11 cellular contexts compared by ENCODE assay signal in the genomic region with DNA sequence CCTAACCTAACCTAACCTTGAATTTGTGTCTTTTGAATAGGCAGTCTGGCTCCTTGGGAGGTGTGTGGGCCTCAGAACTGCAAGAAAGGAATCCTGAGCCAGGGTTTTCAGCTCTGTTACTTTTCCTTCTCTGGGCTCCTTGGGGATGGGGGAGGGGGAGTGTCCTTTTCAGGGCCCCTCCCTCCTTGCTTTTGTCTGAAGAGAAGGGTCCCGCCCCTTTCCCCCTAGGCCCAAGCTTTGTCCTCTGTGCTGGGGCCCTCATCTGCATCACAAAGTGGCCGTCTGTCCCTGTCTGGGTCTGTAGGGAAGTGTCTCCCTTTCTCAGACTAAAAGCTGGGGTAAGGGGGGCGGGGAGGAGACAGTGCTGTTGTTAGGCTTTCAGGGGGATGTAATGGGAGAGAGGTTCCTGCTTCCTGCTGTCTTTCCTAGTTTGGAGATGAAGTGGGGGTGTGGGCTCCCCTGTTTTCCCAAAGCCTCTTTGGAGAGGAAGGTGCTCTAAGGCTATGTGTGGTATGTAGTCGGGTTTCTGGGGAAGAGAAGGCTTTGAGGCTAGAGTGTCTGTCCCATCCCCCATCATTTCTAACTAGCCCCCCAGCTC. TPM values are rescaled to one million over a fixed set of nuclear protein-coding genes. Genes with fewer than 3 reads are reported as not detected.
DNase-seq lines count a peak whose midpoint lies in the region; ATAC-seq and TF ChIP-seq lines count a peak whose summit lies in the region.
"Had no signal": no experiment of that assay in that cellular context is flagged by ENCODE, and none has a peak within 500 bp of the region (broad histone marks: within the 10 kb centered on the region; RNA-seq: fewer than 3 reads in every experiment).

No MANE protein-coding gene starts in this region.

- peak overlapping the region; percentile 12 to 30 for H3K27ac Mint-ChIP-seq in T-cell
- no peak overlapping the region for H3K27ac Mint-ChIP-seq in activated T-helper 2 cell treated with anti-CD3 and anti-CD28 coated beads, Interferon-gamma antibody, Interleukin-2, Interleukin-4, amounts not matched to agents 10 μg/mL and 5 μg/mL and 100 μg/mL, durations not matched to agents 14 hours and 24 hours and 36 hours

- 54% methylated on average over 4 of the region's 4 CpGs for WGBS in right cardiac atrium
- 58 to 100% methylated on average over 1 to 4 of the region's 4 CpGs for WGBS in transverse colon (ENCODE audit: low coverage in 1 of 2), 2 donors

- peak overlapping the region; percentile 61 for H3K27ac ChIP-seq in right cardiac atrium (ENCODE audit: low read length)
- peak overlapping the region in 3 of 4 donors; percentile 17 to 51 (median 24) for H3K27ac ChIP-seq in transverse colon

- ATAC-seq in right cardiac atrium (no peak), left ventricle myocardium superior (no peak), T-cell (replicated peaks in 1 of 4) (no peak), HG02571 (IDR thresholded peaks at IDR 0.05; ENCODE audit: unreplicated experiment) (no peak)
- ATAC-seq: sciatic nerve had no signal

- no peak for TF ChIP-seq CTCF in transverse colon (IDR thresholded peaks at IDR 0.05)

- TF ChIP-seq EP300 in transverse colon (IDR thresholded peaks at IDR 0.05; ENCODE audit: low read depth), result no peak

- H3K9me3 ChIP-seq in right cardiac atrium (ENCODE audit: control insufficient read depth, low read length) (no peaks in the 10 kb centered on the region), transverse colon (no peaks in the 10 kb centered on the region)

- DNase-seq in right cardiac atrium (no peak), left ventricle myocardium superior (no peak), T-cell (no peak), iPS-NIHi7 (ENCODE audit: extremely low spot score) (peak; percentile 94), transverse colon (no peak), AG20443 (ENCODE audit: low spot score) (no peak)
- no peak for DNase-seq in activated T-helper 2 cell treated with anti-CD3 and anti-CD28 coated beads, Interferon-gamma antibody, Interleukin-2, Interleukin-4, amounts not matched to agents 10 μg/mL and 5 μg/mL and 100 μg/mL, durations not matched to agents 14 hours and 24 hours and 36 hours (ENCODE audit: low spot score)
- DNase-seq: RPMI8226 had no signal

- in situ Hi-C loops in transverse colon (cut with MboI; ENCODE audit: low pct_ligation_motif_present in 1 of 4, low pct_unique_long_range_greater_than_20kb in 1 of 4, low sequenced_read_pairs in 3 of 4), result no loop called here

- no peaks in the 10 kb centered on the region for H3K27me3 Mint-ChIP-seq in T-cell
- no peaks in the 10 kb centered on the region for H3K27me3 Mint-ChIP-seq in activated T-helper 2 cell treated with anti-CD3 and anti-CD28 coated beads, Interferon-gamma antibody, Interleukin-2, Interleukin-4, amounts not matched to agents 10 μg/mL and 5 μg/mL and 100 μg/mL, durations not matched to agents 14 hours and 24 hours and 36 hours (ENCODE audit: low read depth)
- H3K27me3 Mint-ChIP-seq: stimulated activated naive CD8-positive, alpha-beta T cell treated with anti-CD3 and anti-CD28 coated beads, Interleukin-15, Interleukin-2, amounts not matched to agents 100 ng/mL and 50 ng/mL, for 24 hours had no signal

- H3K36me3 Mint-ChIP-seq in T-cell, result peaks cover 9% of the 10 kb centered on the region
- H3K36me3 Mint-ChIP-seq in activated T-helper 2 cell treated with anti-CD3 and anti-CD28 coated beads, Interferon-gamma antibody, Interleukin-2, Interleukin-4, amounts not matched to agents 10 μg/mL and 5 μg/mL and 100 μg/mL, durations not matched to agents 14 hours and 24 hours and 36 hours (ENCODE audit: low read depth), result peaks cover 13% of the 10 kb centered on the region

- intact Hi-C loops in right cardiac atrium (cut with DNase I) (no loop called here), left ventricle myocardium superior (cut with micrococcal nuclease) (no loop called here), transverse colon (cut with DNase I; ENCODE audit: low total_unique reads) (no loop called here)
- intact Hi-C loops in activated T-helper 2 cell treated with anti-CD3 and anti-CD28 coated beads, Interferon-gamma antibody, Interleukin-2, Interleukin-4, amounts not matched to agents 10 μg/mL and 5 μg/mL and 100 μg/mL, durations not matched to agents 14 hours and 24 hours and 36 hours (cut with micrococcal nuclease), result no loop called here

- H3K36me3 ChIP-seq in transverse colon, result peaks cover 0 to 20% (median 6%) of the 10 kb centered on the region in 4 donors

- TF ChIP-seq POLR2A in transverse colon (IDR thresholded peaks at IDR 0.05), result no peak

- H3K4me1 ChIP-seq in right cardiac atrium (ENCODE audit: control insufficient read depth, insufficient read depth, low read length), result peaks cover 13% of the 10 kb centered on the region
- H3K4me1 ChIP-seq in transverse colon, result peaks cover 15 to 47% (median 29%) of the 10 kb centered on the region in 4 donors

- CTCF ChIA-PET in T-cell (lab: Charles Lee), result no interaction called here

- H3K9me3 Mint-ChIP-seq in T-cell, result no peaks in the 10 kb centered on the region
- no peaks in the 10 kb centered on the region for H3K9me3 Mint-ChIP-seq in activated T-helper 2 cell treated with anti-CD3 and anti-CD28 coated beads, Interferon-gamma antibody, Interleukin-2, Interleukin-4, amounts not matched to agents 10 μg/mL and 5 μg/mL and 100 μg/mL, durations not matched to agents 14 hours and 24 hours and 36 hours
- H3K9me3 Mint-ChIP-seq: stimulated activated naive CD8-positive, alpha-beta T cell treated with anti-CD3 and anti-CD28 coated beads, Interleukin-15, Interleukin-2, amounts not matched to agents 100 ng/mL and 50 ng/mL, for 24 hours had no signal

- H3K4me1 Mint-ChIP-seq in T-cell, result peaks cover 48 to 60% (median 55%) of the 10 kb centered on the region in 3 donors
- H3K4me1 Mint-ChIP-seq in activated T-helper 2 cell treated with anti-CD3 and anti-CD28 coated beads, Interferon-gamma antibody, Interleukin-2, Interleukin-4, amounts not matched to agents 10 μg/mL and 5 μg/mL and 100 μg/mL, durations not matched to agents 14 hours and 24 hours and 36 hours (ENCODE audit: low read depth), result peaks cover 40% of the 10 kb centered on the region

- H3K27me3 ChIP-seq in right cardiac atrium (ENCODE audit: control insufficient read depth, insufficient read depth) (no peaks in the 10 kb centered on the region), transverse colon (no peaks in the 10 kb centered on the region)

- H3K4me3 ChIP-seq in right cardiac atrium (ENCODE audit: low read length) (no peak overlapping the region), transverse colon (no peak overlapping the region)

- no peak overlapping the region for H3K4me3 Mint-ChIP-seq in T-cell
- H3K4me3 Mint-ChIP-seq in activated T-helper 2 cell treated with anti-CD3 and anti-CD28 coated beads, Interferon-gamma antibody, Interleukin-2, Interleukin-4, amounts not matched to agents 10 μg/mL and 5 μg/mL and 100 μg/mL, durations not matched to agents 14 hours and 24 hours and 36 hours (ENCODE audit: low read depth), result no peak overlapping the region
- H3K4me3 Mint-ChIP-seq: stimulated activated naive CD8-positive, alpha-beta T cell treated with anti-CD3 and anti-CD28 coated beads, Interleukin-15, Interleukin-2, amounts not matched to agents 100 ng/mL and 50 ng/mL, for 24 hours had no signal

- POLR2A ChIA-PET in T-cell (lab: Charles Lee), result no interaction called here

RNA-seq across cellular contexts. Expression of gene AGO1, which starts 3.1 kb away (rescaled TPM):
- 10 to 100 TPM; 26.9 to 35.4 (median 29.8) TPM for total RNA-seq in right cardiac atrium
- polyA plus RNA-seq in right cardiac atrium, result 4.9 TPM
- 20.3 TPM for total RNA-seq in left ventricle myocardium superior
- 10 to 100 TPM; 21.8 to 28.7 (median 26.0) TPM for total RNA-seq in T-cell
- total RNA-seq in transverse colon, result 10 to 100 TPM; 20.6 to 40.2 (median 24.0) TPM
- 36.9 and 38.6 TPM in 2 replicates for total RNA-seq in activated T-helper 2 cell treated with anti-CD3 and anti-CD28 coated beads, Interferon-gamma antibody, Interleukin-2, Interleukin-4, amounts not matched to agents 10 μg/mL and 5 μg/mL and 100 μg/mL, durations not matched to agents 14 hours and 24 hours and 36 hours

RNA-seq across cellular contexts. Expression of gene AGO3, which starts 44.8 kb away (rescaled TPM):
- total RNA-seq in right cardiac atrium, result 10 to 100 TPM; 17.7 to 24.1 (median 20.2) TPM
- polyA plus RNA-seq in right cardiac atrium, result 3.8 TPM
- 14.2 TPM for total RNA-seq in left ventricle myocardium superior
- 10 to 100 TPM; 33.4 to 44.0 (median 37.5) TPM for total RNA-seq in T-cell
- total RNA-seq in transverse colon, result 100 to 1,000 TPM in 1 of 4 donors, 10 to 100 TPM in 3; 11.3 to 357 (median 14.1) TPM
- 21.2 and 26.7 TPM in 2 replicates for total RNA-seq in activated T-helper 2 cell treated with anti-CD3 and anti-CD28 coated beads, Interferon-gamma antibody, Interleukin-2, Interleukin-4, amounts not matched to agents 10 μg/mL and 5 μg/mL and 100 μg/mL, durations not matched to agents 14 hours and 24 hours and 36 hours
